In the genomic region with DNA sequence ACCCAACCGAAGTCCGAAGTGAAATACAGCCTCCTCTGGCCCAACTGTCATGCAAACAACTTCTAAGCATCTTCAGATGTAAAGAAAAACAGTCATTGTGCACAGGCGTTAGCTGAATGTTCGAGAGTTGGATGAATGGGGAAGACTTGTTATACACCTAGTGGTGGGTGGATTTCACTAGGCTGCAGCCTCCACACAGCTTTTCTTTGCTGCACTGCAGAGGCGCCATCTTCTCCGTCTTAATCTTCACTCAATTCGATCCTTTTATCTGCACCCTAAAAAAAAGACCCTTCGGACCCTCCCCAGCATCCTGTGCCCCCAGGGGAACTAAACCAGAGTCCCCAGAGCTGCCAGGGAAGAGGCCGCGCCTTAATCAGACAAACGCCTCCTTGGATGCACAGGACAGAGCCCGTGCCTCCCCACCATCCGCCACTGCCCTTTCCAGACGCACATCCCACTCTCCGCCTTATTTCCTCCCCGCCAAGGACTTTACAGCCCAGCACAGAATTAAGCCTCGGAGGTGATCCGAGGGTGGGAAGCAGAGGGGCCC, we compare ENCODE assay signal across 8 cellular contexts. TPM values are rescaled to one million over a fixed set of nuclear protein-coding genes. Genes with fewer than 3 reads are reported as not detected.
DNase-seq lines count a peak whose midpoint lies in the region; ATAC-seq and TF ChIP-seq lines count a peak whose summit lies in the region.

No MANE protein-coding gene starts in this region.

- H3K27me3 ChIP-seq in breast epithelium (no peaks in the 10 kb centered on the region), skeletal muscle satellite cell (ENCODE audit: control insufficient read depth, insufficient read depth, low read length) (no peaks in the 10 kb centered on the region)

- no peak for TF ChIP-seq POLR2A in breast epithelium (IDR thresholded peaks at IDR 0.05)

- H3K9ac ChIP-seq in skeletal muscle satellite cell (ENCODE audit: low read depth, low read length): peak overlapping the region; percentile 90

- peak; percentile 72 for DNase-seq in ELR (ENCODE audit: low read depth)
- peak; percentile 80 for DNase-seq in HCEC 1CT
- peak; percentile 77 for DNase-seq in NAMALWA (ENCODE audit: low spot score)
- DNase-seq in SW 1271 (lab: John Stamatoyannopoulos, UW): peak; percentile 3 to 77
- DNase-seq in breast epithelium (ENCODE audit: low spot score in 2 of 2): peak; percentile 42 to 55
- peak; percentile 44 for DNase-seq in iPS-NIHi7 (ENCODE audit: extremely low spot score)

- TF ChIP-seq CTCF in breast epithelium (IDR thresholded peaks at IDR 0.05): peak in 2 of 3 donors; percentile 41 to 43

- no peak for ATAC-seq in GM19467 (IDR thresholded peaks at IDR 0.05; ENCODE audit: unreplicated experiment)

- peak overlapping the region; percentile 93 to 97 for H3K27ac ChIP-seq in breast epithelium

- intact Hi-C loops in breast epithelium (cut with DNase I; ENCODE audit: low total_unique reads): no loop called here

- H3K36me3 ChIP-seq in breast epithelium (no peaks in the 10 kb centered on the region), skeletal muscle satellite cell (ENCODE audit: insufficient read depth, low read length) (no peaks in the 10 kb centered on the region)

- H3K9me3 ChIP-seq in breast epithelium (no peaks in the 10 kb centered on the region), skeletal muscle satellite cell (replicated peaks; ENCODE audit: low read length) (no peaks in the 10 kb centered on the region)

- H3K4me3 ChIP-seq in breast epithelium (peak overlapping the region; percentile 87 to 98 (median 94)), skeletal muscle satellite cell (ENCODE audit: low read length) (peak overlapping the region; percentile 97)

- no peaks in the 10 kb centered on the region for H3K4me1 ChIP-seq in breast epithelium
- peaks cover 33% of the 10 kb centered on the region for H3K4me1 ChIP-seq in skeletal muscle satellite cell (ENCODE audit: control insufficient read depth, insufficient read depth, low read length)

- H3K4me2 ChIP-seq in skeletal muscle satellite cell (ENCODE audit: low read length): peak overlapping the region; percentile 92

RNA-seq across cellular contexts. Expression of a gene that starts 1.4 kb away (rescaled TPM):
- total RNA-seq in breast epithelium: 100 to 1,000 TPM; 270 to 546 (median 383) TPM
- total RNA-seq in skeletal muscle satellite cell (2012; rRNA removed): 261 and 279 TPM in 2 replicates
